ENCODE assay signal across 12 cellular contexts in the genomic region with DNA sequence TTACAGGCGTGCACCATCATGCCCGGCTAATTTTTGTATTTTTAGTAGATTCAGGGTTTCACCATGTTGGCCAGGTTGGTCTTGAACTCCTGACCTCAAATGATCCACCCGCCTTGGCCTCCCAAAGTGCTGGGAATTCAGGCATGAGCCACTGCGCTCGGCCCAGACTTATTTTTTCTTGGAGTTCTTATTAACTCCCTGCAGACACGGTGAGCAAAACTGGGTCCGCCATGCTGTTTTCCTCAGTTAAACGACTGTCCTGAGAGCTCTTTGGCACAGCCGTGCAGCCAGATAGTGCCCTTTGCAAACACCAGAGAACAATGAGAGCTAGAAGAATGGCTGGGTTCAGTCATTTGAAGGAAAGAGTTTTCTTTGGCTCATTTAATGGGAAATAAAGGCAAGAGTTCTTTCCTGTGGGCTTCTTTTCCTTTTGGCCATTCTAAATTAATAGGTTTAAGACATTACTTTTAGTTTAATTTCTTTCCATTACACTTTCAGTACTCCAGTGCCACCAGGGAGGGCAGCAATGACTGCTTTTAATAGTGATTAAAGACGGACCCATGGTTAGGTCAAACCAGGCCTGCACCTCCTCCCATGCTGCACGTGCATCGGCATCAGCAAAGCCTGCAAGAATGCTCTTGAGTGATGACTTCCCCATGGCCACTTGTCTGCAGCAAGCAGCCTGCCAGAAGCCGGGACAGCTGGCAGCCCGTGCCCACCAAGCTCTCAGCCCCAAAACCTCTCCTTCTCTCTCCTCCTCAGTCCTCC.
DNase-seq lines count a peak whose midpoint lies in the region; ATAC-seq, FAIRE-seq and TF ChIP-seq lines count a peak whose summit lies in the region.
"Had no signal": no experiment of that assay in that cellular context is flagged by ENCODE, and none has a peak within 500 bp of the region (broad histone marks: within the 10 kb centered on the region; RNA-seq: fewer than 3 reads in every experiment).

No MANE protein-coding gene starts in this region.

- ATAC-seq in HepG2: no peak
- ATAC-seq in GM18870 (IDR thresholded peaks at IDR 0.05; ENCODE audit: unreplicated experiment): no peak

- intact Hi-C loops in HepG2 (cut with micrococcal nuclease; ENCODE audit: unreplicated experiment): no loop called here

- H3K4me2 ChIP-seq in Loucy (ENCODE audit: low read depth, low read length, poor library complexity, severe bottlenecking) (no peak overlapping the region), HepG2 (ENCODE audit: low read depth, low read length) (no peak overlapping the region)

- no peaks in the 10 kb centered on the region for H3K9me2 ChIP-seq in Loucy (replicated peaks; ENCODE audit: low read depth, low read length)

- H2AFZ ChIP-seq in Loucy (ENCODE audit: low read length) (no peak overlapping the region), HepG2 (ENCODE audit: low read length) (no peak overlapping the region)

- no peak for FAIRE-seq in HepG2 (lab: Jason Lieb, UNC)

- H3K79me2 ChIP-seq in Loucy (ENCODE audit: insufficient read depth, low read length) (no peaks in the 10 kb centered on the region), HepG2 (ENCODE audit: insufficient read depth, low read length) (no peaks in the 10 kb centered on the region)

- H3K27me3 ChIP-seq in BJ (ENCODE audit: control insufficient read depth, insufficient read depth, low read length) (no peaks in the 10 kb centered on the region), Loucy (ENCODE audit: insufficient read depth, low read length, poor library complexity, severe bottlenecking) (no peaks in the 10 kb centered on the region), HepG2 (ENCODE audit: control insufficient read depth in 1 of 2, insufficient read depth in 2 of 2, low read length in 2 of 2) (no peaks in the 10 kb centered on the region; a peak in 1 of 5 replicates)
- H3K27me3 ChIP-seq: SJSA1 had no signal

- POLR2A ChIA-PET in BJ (lab: Charles Lee): no interaction called here
- POLR2A ChIA-PET in HepG2 (lab: Yijun Ruan, JAX): no interaction called here

- H3K4me1 ChIP-seq in Loucy (ENCODE audit: insufficient read depth, low read length, poor library complexity, severe bottlenecking) (peaks cover 6% of the 10 kb centered on the region), HepG2 (ENCODE audit: insufficient read depth, low read length) (peaks cover 22% of the 10 kb centered on the region)

- no peak for TF ChIP-seq RAD21 in HepG2 (CRISPR knock-in tag; IDR thresholded peaks at IDR 0.05)

- DNase-seq in BJ (ENCODE audit: low read depth): no peak
- DNase-seq in astrocyte of the spinal cord (ENCODE audit: low read depth, low spot score): no peak
- no peak for DNase-seq in HepG2 (ENCODE audit: low spot score)
- DNase-seq in anterior cingulate cortex (lab: John Stamatoyannopoulos, UW): no peak
- DNase-seq in hepatic stellate cell (ENCODE audit: low spot score): no peak
- no peak for DNase-seq in NCI-H748 (lab: John Stamatoyannopoulos, UW; ENCODE audit: unreplicated experiment)
- DNase-seq: activated CD4-positive, alpha-beta memory T cell treated with anti-CD3 and anti-CD28 coated beads, Interleukin-2, amount 10 ng/mL, durations not matched to agents 7 days and 5 days; CD4-positive, alpha-beta T cell; stimulated activated CD4-positive, alpha-beta T cell treated with anti-CD3 and anti-CD28 coated beads, Interleukin-2, amount 100 ng/mL, for 24 hours had no signal

- H3K36me3 ChIP-seq in BJ (ENCODE audit: control insufficient read depth, insufficient read depth, low read length): no peaks in the 10 kb centered on the region; the same call in 1 of the 2 replicates
- no peaks in the 10 kb centered on the region for H3K36me3 ChIP-seq in Loucy (ENCODE audit: insufficient read depth, low read length)
- no peaks in the 10 kb centered on the region for H3K36me3 ChIP-seq in HepG2 (replicated peaks in 1 of 2; ENCODE audit: control insufficient read depth in 1 of 2, insufficient read depth in 2 of 2, low read length in 2 of 2)
- H3K36me3 ChIP-seq: SJSA1 had no signal

- no peak overlapping the region for H3K27ac ChIP-seq in HepG2 (ENCODE audit: extremely low read length, insufficient read depth, low read length)
- H3K27ac ChIP-seq: SJSA1 had no signal

- H3K4me3 ChIP-seq in BJ (ENCODE audit: low read depth, low read length) (no peak overlapping the region), Loucy (ENCODE audit: low read length, poor library complexity, severe bottlenecking) (no peak overlapping the region), astrocyte of the spinal cord (ENCODE audit: low read depth, low read length) (no peak overlapping the region), HepG2 (replicated peaks in 1 of 3; ENCODE audit: insufficient read depth in 1 of 3, low read depth in 2 of 3, low read length in 3 of 3) (no peak overlapping the region)
- H3K4me3 ChIP-seq: SJSA1 had no signal

- TF ChIP-seq POLR2A in HepG2 (IDR thresholded peaks at IDR 0.05; ENCODE audit: insufficient read depth in 1 of 2, low read depth in 2 of 2, low read length in 2 of 2): no peak

- CTCF ChIA-PET in BJ (lab: Yijun Ruan, JAX) (interaction anchor here (1.3 to 1.4 kb wide), 2 partner anchors 10 to 17 kb away, joined by 3 to 4 read pairs; no protein-coding TSS in a partner anchor), HepG2 (lab: Yijun Ruan, JAX; ENCODE audit: low intra/inter-chr PET ratio, low total read pairs) (no interaction called here)

- WGBS in HepG2 (ENCODE audit: low lambda C conversion rate): 69% methylated on average over 14 of the region's 14 CpGs

- no peak overlapping the region for H3K9ac ChIP-seq in Loucy (ENCODE audit: low read depth, low read length, poor library complexity, severe bottlenecking)
- H3K9ac ChIP-seq in HepG2 (ENCODE audit: insufficient read depth, low read depth, low read length): no peak overlapping the region

- no peaks in the 10 kb centered on the region for H3F3A ChIP-seq in Loucy (ENCODE audit: low read depth)

- no peak for TF ChIP-seq EP300 in HepG2 (IDR thresholded peaks at IDR 0.05; ENCODE audit: low read depth in 2 of 2, low read length in 2 of 2)
- TF ChIP-seq EP300 in HepG2 (CRISPR knock-in tag; IDR thresholded peaks at IDR 0.05; ENCODE audit: borderline replicate concordance): no peak

- TF ChIP-seq CTCF in BJ (IDR thresholded peaks at IDR 0.05; ENCODE audit: insufficient read depth, low read depth, low read length) (0 out of 2 replicates have a peak, but pooled peaks have one; percentile 8), Loucy (conservative IDR thresholded peaks at IDR 0.05; ENCODE audit: low read length) (peak; percentile 42), astrocyte of the spinal cord (IDR thresholded peaks at IDR 0.05; ENCODE audit: low read depth, low read length) (peak; percentile 8), HepG2 (CRISPR knock-in tag; IDR thresholded peaks at IDR 0.05) (no peak)

- in situ Hi-C loops in astrocyte of the spinal cord (cut with HindIII; ENCODE audit: low sequenced_read_pairs) (no loop called here), HepG2 (cut with HindIII; ENCODE audit: extremely low pct_ligation_motif_present, low pct_unique_long_range_greater_than_20kb) (no loop called here)

- BruUV-seq in HepG2 (replicated peaks; lab: Mats Ljungman, UMichigan): no TSS peak

- H4K20me1 ChIP-seq in Loucy (ENCODE audit: insufficient read depth, low read length, poor library complexity, severe bottlenecking): no peaks in the 10 kb centered on the region
- H4K20me1 ChIP-seq in HepG2 (ENCODE audit: insufficient read depth, low read length): no peaks in the 10 kb centered on the region

- no peaks in the 10 kb centered on the region for H3K9me3 ChIP-seq in Loucy (ENCODE audit: insufficient read depth, low read depth, low read length)
- H3K9me3 ChIP-seq in HepG2 (ENCODE audit: low read length): no peaks in the 10 kb centered on the region
- H3K9me3 ChIP-seq: SJSA1 had no signal

TF ChIP-seq in HepG2, 621 proteins besides CTCF, POLR2A, EP300 and RAD21:
- TF ChIP-seq, protein P1, sequence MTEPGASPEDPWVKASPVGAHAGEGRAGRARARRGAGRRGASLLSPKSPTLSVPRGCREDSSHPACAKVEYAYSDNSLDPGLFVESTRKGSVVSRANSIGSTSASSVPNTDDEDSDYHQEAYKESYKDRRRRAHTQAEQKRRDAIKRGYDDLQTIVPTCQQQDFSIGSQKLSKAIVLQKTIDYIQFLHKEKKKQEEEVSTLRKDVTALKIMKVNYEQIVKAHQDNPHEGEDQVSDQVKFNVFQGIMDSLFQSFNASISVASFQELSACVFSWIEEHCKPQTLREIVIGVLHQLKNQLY (CRISPR knock-in tag; IDR thresholded peaks at IDR 0.05): no peak
- TF ChIP-seq BHLHE40 (IDR thresholded peaks at IDR 0.05; ENCODE audit: low read length): peak; percentile 48; the same call in 1 of the 2 replicates
